Comparison of ENCODE assay signal across 8 cellular contexts in the genomic region with DNA sequence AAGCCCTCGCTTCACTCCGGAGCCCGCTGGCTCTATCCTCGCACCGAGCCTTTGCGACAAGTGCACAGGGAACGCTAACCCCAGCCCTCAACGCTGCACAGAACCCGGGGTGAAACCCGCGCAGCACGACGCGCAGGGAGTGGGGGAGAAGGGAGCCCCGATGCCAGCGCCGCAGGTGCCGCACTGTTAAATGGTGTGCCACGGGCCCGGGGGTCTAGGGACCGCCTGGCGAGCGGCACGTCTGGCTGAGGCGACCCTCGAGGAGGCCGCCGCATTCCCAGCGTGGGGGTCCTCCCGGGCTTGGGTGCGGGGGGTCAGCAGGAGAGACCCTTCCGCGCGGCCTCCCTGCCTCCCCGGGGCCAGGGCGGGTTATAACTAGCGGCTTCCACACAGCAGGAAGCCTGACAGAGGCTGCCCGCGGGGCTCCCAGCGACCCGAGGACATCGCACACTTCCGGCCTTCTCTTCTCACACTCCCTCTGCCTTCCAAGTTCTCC. TPM values are rescaled to one million over a fixed set of nuclear protein-coding genes. Genes with fewer than 3 reads are reported as not detected.
DNase-seq lines count a peak whose midpoint lies in the region; ATAC-seq and TF ChIP-seq lines count a peak whose summit lies in the region.

No MANE protein-coding gene starts in this region.

- no peak for TF ChIP-seq CTCF in MM.1S (IDR thresholded peaks at IDR 0.05; ENCODE audit: low read length)

- no peaks in the 10 kb centered on the region for H3K9me2 ChIP-seq in MM.1S (replicated peaks; ENCODE audit: insufficient read depth, low read length)

- H3K4me2 ChIP-seq in MM.1S (ENCODE audit: low read depth, low read length) = peak overlapping the region; percentile 99

- no peaks in the 10 kb centered on the region for H3K9me3 Mint-ChIP-seq in activated naive CD8-positive, alpha-beta T cell treated with anti-CD3 and anti-CD28 coated beads for 36 hours

- H3K27ac Mint-ChIP-seq in activated naive CD8-positive, alpha-beta T cell treated with anti-CD3 and anti-CD28 coated beads for 36 hours = peak overlapping the region; percentile 88

- DNase-seq in DMS53 (lab: John Stamatoyannopoulos, UW) (peak; percentile 87), MM.1S (peak; percentile 27), NCI-H1105 treated with DMSO at 0.1 percent for 48 hours (lab: John Stamatoyannopoulos, UW) (no peak)
- DNase-seq in activated naive CD8-positive, alpha-beta T cell treated with anti-CD3 and anti-CD28 coated beads for 36 hours = peak; percentile 53
- peak; percentile 43 to 47 for DNase-seq in stimulated activated CD4-positive, alpha-beta T cell treated with anti-CD3 and anti-CD28 coated beads, Interleukin-4, amount 100 ng/mL, for 4 hours

- no peak overlapping the region for H3K27ac ChIP-seq in MM.1S (ENCODE audit: low read length)

- H3F3A ChIP-seq in MM.1S (ENCODE audit: insufficient read depth, low read length) = no peaks in the 10 kb centered on the region

- peaks cover 13% of the 10 kb centered on the region for H3K4me1 Mint-ChIP-seq in activated naive CD8-positive, alpha-beta T cell treated with anti-CD3 and anti-CD28 coated beads for 36 hours

- H3K79me2 ChIP-seq in MM.1S (ENCODE audit: low read length) = no peaks in the 10 kb centered on the region

- H3K27me3 Mint-ChIP-seq in activated naive CD8-positive, alpha-beta T cell treated with anti-CD3 and anti-CD28 coated beads for 36 hours = no peaks in the 10 kb centered on the region

- peak overlapping the region; percentile 81 for H3K4me3 ChIP-seq in MM.1S (ENCODE audit: low read length)
- H3K4me3 ChIP-seq in iPS-15b (ENCODE audit: low read depth, low read length) = peak overlapping the region; percentile 53

- peak; percentile 22 for ATAC-seq in GM21619 (IDR thresholded peaks at IDR 0.05; ENCODE audit: unreplicated experiment)
- no peak for ATAC-seq in HG02938 (IDR thresholded peaks at IDR 0.05; ENCODE audit: unreplicated experiment)

- H3K4me3 Mint-ChIP-seq in activated naive CD8-positive, alpha-beta T cell treated with anti-CD3 and anti-CD28 coated beads for 36 hours = peak overlapping the region; percentile 89

- peaks cover 2% of the 10 kb centered on the region for H3K36me3 Mint-ChIP-seq in activated naive CD8-positive, alpha-beta T cell treated with anti-CD3 and anti-CD28 coated beads for 36 hours

- H3K36me3 ChIP-seq in MM.1S (replicated peaks; ENCODE audit: insufficient read depth, low read length) = no peaks in the 10 kb centered on the region
- no peaks in the 10 kb centered on the region for H3K36me3 ChIP-seq in iPS-15b (ENCODE audit: control insufficient read depth, insufficient read depth, low read length)

- peaks cover 4% of the 10 kb centered on the region; the same call in 1 of the 2 replicates for H3K27me3 ChIP-seq in MM.1S (replicated peaks; ENCODE audit: insufficient read depth, low read length)
- H3K27me3 ChIP-seq in iPS-15b (ENCODE audit: control insufficient read depth, insufficient read depth, low read length) = peaks cover 2% of the 10 kb centered on the region

- H3K4me1 ChIP-seq in MM.1S (ENCODE audit: low read length) (no peaks in the 10 kb centered on the region), iPS-15b (ENCODE audit: control insufficient read depth, insufficient read depth, low read length) (no peaks in the 10 kb centered on the region)

- H2AFZ ChIP-seq in MM.1S (ENCODE audit: low read length) = peak overlapping the region; percentile 96

- H3K9me3 ChIP-seq in MM.1S (replicated peaks; ENCODE audit: insufficient read depth, low read length) (no peaks in the 10 kb centered on the region), iPS-15b (ENCODE audit: control insufficient read depth, insufficient read depth, low read length) (no peaks in the 10 kb centered on the region)

- H3K9ac ChIP-seq in MM.1S (ENCODE audit: low read length) (peak overlapping the region; percentile 70), iPS-15b (ENCODE audit: low read depth, low read length) (no peak overlapping the region)

- no peaks in the 10 kb centered on the region for H4K20me1 ChIP-seq in MM.1S (ENCODE audit: insufficient read depth, low read length)

RNA-seq across cellular contexts. Expression of a gene that starts 23.8 kb away (rescaled TPM):
- not detected for total RNA-seq in activated naive CD8-positive, alpha-beta T cell treated with anti-CD3 and anti-CD28 coated beads for 36 hours
